Comparison of ENCODE assay signal across 1 cellular context in genomic region chr1:75423616-75424015, GRCh38.
TF ChIP-seq lines count a peak whose summit lies in the region.

No MANE protein-coding gene starts in this region.

TF ChIP-seq in K562, 482 proteins besides CTCF, POLR2A, EP300 and RAD21 (continued from another document and continues in another):
- TF ChIP-seq SNRNP70 (optimal IDR thresholded peaks at IDR 0.05; ENCODE audit: low read depth, low read length) (no peak), BRCA1 (IDR thresholded peaks at IDR 0.05) (no peak), BRCA1 (CRISPR knock-in tag; IDR thresholded peaks at IDR 0.05) (no peak), E2F3 (CRISPR knock-in tag; IDR thresholded peaks at IDR 0.05) (no peak), ZSCAN32 (CRISPR knock-in tag; IDR thresholded peaks at IDR 0.05) (no peak), ZFP30 (CRISPR knock-in tag; IDR thresholded peaks at IDR 0.05; ENCODE audit: borderline replicate concordance) (no peak), JUND (IDR thresholded peaks at IDR 0.05; ENCODE audit: borderline replicate concordance, low read depth, low read length) (peak; percentile 64; the same call in 1 of the 2 replicates), JUND (tag; IDR thresholded peaks at IDR 0.05; ENCODE audit: borderline replicate concordance, low read depth, low read length) (peak; percentile 73; the same call in 1 of the 3 replicates), ARHGAP35 (IDR thresholded peaks at IDR 0.05; ENCODE audit: partially characterized antibody) (no peak), GTF2A2 (tag; IDR thresholded peaks at IDR 0.05) (no peak), MAFG (tag; conservative IDR thresholded peaks at IDR 0.05) (no peak), NFYB (IDR thresholded peaks at IDR 0.05; ENCODE audit: extremely low read depth, insufficient read length) (no peak), ZNF134 (CRISPR knock-in tag; conservative IDR thresholded peaks at IDR 0.05) (no peak), ETV1 (tag; conservative IDR thresholded peaks at IDR 0.05; ENCODE audit: low read depth) (no peak), ZMIZ1 (IDR thresholded peaks at IDR 0.05; ENCODE audit: low read depth in 2 of 2, low read length in 2 of 2) (peak in 1 of 2 experiments; percentile 72; a peak in 1 of 4 replicates), LARP7 (IDR thresholded peaks at IDR 0.05) (no peak), ZNF253 (CRISPR knock-in tag; conservative IDR thresholded peaks at IDR 0.05) (no peak), SIN3A (IDR thresholded peaks at IDR 0.05; ENCODE audit: borderline replicate concordance in 2 of 2, control insufficient read depth in 1 of 2, low read depth in 2 of 2, low read length in 2 of 2) (no peak), MITF (IDR thresholded peaks at IDR 0.05) (no peak), ZNF280B (CRISPR knock-in tag; IDR thresholded peaks at IDR 0.05) (no peak), ZBED1 (IDR thresholded peaks at IDR 0.05) (no peak), ZNF778 (CRISPR knock-in tag; IDR thresholded peaks at IDR 0.05) (no peak), CREM (IDR thresholded peaks at IDR 0.05; ENCODE audit: low read depth) (0 out of 2 replicates have a peak, but pooled peaks have one; percentile 19), U2AF2 (optimal IDR thresholded peaks at IDR 0.05; ENCODE audit: low read depth, low read length) (no peak), RFX1 (IDR thresholded peaks at IDR 0.05) (no peak), TAF15 (IDR thresholded peaks at IDR 0.05; ENCODE audit: low read depth, low read length) (no peak), TEAD2 (tag; IDR thresholded peaks at IDR 0.05) (no peak), HOMEZ (CRISPR knock-in tag; IDR thresholded peaks at IDR 0.05) (no peak), GABPA (tag; conservative IDR thresholded peaks at IDR 0.05; ENCODE audit: low read depth) (no peak), IRF2 (CRISPR knock-in tag; IDR thresholded peaks at IDR 0.05) (no peak), STAT5A (IDR thresholded peaks at IDR 0.05; ENCODE audit: borderline replicate concordance, low read length) (peak; percentile 24; the same call in 1 of the 2 replicates), MAFF (IDR thresholded peaks at IDR 0.05; ENCODE audit: low read length) (no peak), ZNF644 (tag; IDR thresholded peaks at IDR 0.05; ENCODE audit: low read depth) (no peak)
- TF ChIP-seq, protein P1, sequence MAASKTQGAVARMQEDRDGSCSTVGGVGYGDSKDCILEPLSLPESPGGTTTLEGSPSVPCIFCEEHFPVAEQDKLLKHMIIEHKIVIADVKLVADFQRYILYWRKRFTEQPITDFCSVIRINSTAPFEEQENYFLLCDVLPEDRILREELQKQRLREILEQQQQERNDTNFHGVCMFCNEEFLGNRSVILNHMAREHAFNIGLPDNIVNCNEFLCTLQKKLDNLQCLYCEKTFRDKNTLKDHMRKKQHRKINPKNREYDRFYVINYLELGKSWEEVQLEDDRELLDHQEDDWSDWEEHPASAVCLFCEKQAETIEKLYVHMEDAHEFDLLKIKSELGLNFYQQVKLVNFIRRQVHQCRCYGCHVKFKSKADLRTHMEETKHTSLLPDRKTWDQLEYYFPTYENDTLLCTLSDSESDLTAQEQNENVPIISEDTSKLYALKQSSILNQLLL (CRISPR knock-in tag; IDR thresholded peaks at IDR 0.05; ENCODE audit: borderline replicate concordance) = no peak
- TF ChIP-seq, protein P2, sequence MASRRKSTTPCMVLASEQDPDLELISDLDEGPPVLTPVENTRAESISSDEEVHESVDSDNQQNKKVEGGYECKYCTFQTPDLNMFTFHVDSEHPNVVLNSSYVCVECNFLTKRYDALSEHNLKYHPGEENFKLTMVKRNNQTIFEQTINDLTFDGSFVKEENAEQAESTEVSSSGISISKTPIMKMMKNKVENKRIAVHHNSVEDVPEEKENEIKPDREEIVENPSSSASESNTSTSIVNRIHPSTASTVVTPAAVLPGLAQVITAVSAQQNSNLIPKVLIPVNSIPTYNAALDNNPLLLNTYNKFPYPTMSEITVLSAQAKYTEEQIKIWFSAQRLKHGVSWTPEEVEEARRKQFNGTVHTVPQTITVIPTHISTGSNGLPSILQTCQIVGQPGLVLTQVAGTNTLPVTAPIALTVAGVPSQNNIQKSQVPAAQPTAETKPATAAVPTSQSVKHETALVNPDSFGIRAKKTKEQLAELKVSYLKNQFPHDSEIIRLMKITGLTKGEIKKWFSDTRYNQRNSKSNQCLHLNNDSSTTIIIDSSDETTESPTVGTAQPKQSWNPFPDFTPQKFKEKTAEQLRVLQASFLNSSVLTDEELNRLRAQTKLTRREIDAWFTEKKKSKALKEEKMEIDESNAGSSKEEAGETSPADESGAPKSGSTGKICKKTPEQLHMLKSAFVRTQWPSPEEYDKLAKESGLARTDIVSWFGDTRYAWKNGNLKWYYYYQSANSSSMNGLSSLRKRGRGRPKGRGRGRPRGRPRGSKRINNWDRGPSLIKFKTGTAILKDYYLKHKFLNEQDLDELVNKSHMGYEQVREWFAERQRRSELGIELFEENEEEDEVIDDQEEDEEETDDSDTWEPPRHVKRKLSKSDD (conservative IDR thresholded peaks at IDR 0.05; ENCODE audit: low read length) = no peak
- TF ChIP-seq, protein P3, sequence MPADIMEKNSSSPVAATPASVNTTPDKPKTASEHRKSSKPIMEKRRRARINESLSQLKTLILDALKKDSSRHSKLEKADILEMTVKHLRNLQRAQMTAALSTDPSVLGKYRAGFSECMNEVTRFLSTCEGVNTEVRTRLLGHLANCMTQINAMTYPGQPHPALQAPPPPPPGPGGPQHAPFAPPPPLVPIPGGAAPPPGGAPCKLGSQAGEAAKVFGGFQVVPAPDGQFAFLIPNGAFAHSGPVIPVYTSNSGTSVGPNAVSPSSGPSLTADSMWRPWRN (IDR thresholded peaks at IDR 0.05; ENCODE audit: low read depth) = peak; percentile 94
- TF ChIP-seq, protein P4, sequence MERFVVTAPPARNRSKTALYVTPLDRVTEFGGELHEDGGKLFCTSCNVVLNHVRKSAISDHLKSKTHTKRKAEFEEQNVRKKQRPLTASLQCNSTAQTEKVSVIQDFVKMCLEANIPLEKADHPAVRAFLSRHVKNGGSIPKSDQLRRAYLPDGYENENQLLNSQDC (CRISPR knock-in tag; IDR thresholded peaks at IDR 0.05) = no peak
- TF ChIP-seq, protein P5, sequence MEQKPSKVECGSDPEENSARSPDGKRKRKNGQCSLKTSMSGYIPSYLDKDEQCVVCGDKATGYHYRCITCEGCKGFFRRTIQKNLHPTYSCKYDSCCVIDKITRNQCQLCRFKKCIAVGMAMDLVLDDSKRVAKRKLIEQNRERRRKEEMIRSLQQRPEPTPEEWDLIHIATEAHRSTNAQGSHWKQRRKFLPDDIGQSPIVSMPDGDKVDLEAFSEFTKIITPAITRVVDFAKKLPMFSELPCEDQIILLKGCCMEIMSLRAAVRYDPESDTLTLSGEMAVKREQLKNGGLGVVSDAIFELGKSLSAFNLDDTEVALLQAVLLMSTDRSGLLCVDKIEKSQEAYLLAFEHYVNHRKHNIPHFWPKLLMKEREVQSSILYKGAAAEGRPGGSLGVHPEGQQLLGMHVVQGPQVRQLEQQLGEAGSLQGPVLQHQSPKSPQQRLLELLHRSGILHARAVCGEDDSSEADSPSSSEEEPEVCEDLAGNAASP (IDR thresholded peaks at IDR 0.05) = no peak
- TF ChIP-seq, protein P6, sequence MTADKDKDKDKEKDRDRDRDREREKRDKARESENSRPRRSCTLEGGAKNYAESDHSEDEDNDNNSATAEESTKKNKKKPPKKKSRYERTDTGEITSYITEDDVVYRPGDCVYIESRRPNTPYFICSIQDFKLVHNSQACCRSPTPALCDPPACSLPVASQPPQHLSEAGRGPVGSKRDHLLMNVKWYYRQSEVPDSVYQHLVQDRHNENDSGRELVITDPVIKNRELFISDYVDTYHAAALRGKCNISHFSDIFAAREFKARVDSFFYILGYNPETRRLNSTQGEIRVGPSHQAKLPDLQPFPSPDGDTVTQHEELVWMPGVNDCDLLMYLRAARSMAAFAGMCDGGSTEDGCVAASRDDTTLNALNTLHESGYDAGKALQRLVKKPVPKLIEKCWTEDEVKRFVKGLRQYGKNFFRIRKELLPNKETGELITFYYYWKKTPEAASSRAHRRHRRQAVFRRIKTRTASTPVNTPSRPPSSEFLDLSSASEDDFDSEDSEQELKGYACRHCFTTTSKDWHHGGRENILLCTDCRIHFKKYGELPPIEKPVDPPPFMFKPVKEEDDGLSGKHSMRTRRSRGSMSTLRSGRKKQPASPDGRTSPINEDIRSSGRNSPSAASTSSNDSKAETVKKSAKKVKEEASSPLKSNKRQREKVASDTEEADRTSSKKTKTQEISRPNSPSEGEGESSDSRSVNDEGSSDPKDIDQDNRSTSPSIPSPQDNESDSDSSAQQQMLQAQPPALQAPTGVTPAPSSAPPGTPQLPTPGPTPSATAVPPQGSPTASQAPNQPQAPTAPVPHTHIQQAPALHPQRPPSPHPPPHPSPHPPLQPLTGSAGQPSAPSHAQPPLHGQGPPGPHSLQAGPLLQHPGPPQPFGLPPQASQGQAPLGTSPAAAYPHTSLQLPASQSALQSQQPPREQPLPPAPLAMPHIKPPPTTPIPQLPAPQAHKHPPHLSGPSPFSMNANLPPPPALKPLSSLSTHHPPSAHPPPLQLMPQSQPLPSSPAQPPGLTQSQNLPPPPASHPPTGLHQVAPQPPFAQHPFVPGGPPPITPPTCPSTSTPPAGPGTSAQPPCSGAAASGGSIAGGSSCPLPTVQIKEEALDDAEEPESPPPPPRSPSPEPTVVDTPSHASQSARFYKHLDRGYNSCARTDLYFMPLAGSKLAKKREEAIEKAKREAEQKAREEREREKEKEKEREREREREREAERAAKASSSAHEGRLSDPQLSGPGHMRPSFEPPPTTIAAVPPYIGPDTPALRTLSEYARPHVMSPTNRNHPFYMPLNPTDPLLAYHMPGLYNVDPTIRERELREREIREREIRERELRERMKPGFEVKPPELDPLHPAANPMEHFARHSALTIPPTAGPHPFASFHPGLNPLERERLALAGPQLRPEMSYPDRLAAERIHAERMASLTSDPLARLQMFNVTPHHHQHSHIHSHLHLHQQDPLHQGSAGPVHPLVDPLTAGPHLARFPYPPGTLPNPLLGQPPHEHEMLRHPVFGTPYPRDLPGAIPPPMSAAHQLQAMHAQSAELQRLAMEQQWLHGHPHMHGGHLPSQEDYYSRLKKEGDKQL (CRISPR knock-in tag; IDR thresholded peaks at IDR 0.05; ENCODE audit: borderline replicate concordance) = no peak
